Comparison of ENCODE assay signal across 20 cellular contexts in genomic region chr12:22160396-22161003, GRCh38.
DNase-seq lines count a peak whose midpoint lies in the region; ATAC-seq and TF ChIP-seq lines count a peak whose summit lies in the region.
"Had no signal": no experiment of that assay in that cellular context is flagged by ENCODE, and none has a peak within 500 bp of the region (broad histone marks: within the 10 kb centered on the region; RNA-seq: fewer than 3 reads in every experiment).

No MANE protein-coding gene starts in this region.

- no peak overlapping the region for H3K9ac ChIP-seq in mammary epithelial cell (ENCODE audit: insufficient read depth, low read length)
- H3K9ac ChIP-seq: parathyroid adenoma had no signal

- H3K36me3 Mint-ChIP-seq in T-cell: no peaks in the 10 kb centered on the region
- H3K36me3 Mint-ChIP-seq in activated naive CD8-positive, alpha-beta T cell treated with anti-CD3 and anti-CD28 coated beads for 36 hours: no peaks in the 10 kb centered on the region

- peak overlapping the region; percentile 80 to 90 for H3K27ac Mint-ChIP-seq in T-cell
- peak overlapping the region; percentile 67 for H3K27ac Mint-ChIP-seq in activated naive CD8-positive, alpha-beta T cell treated with anti-CD3 and anti-CD28 coated beads for 36 hours
- peak overlapping the region; percentile 16 to 95 for H3K27ac Mint-ChIP-seq in stimulated activated naive CD8-positive, alpha-beta T cell treated with anti-CD3 and anti-CD28 coated beads, Interleukin-15, amount 100 ng/mL, for 72 hours
- H3K27ac Mint-ChIP-seq: endodermal cell had no signal

- H3K4me3 Mint-ChIP-seq in T-cell: peak overlapping the region in 1 of 3 donors; percentile 49
- no peak overlapping the region for H3K4me3 Mint-ChIP-seq in activated naive CD8-positive, alpha-beta T cell treated with anti-CD3 and anti-CD28 coated beads for 36 hours
- peak overlapping the region; percentile 5 to 26 for H3K4me3 Mint-ChIP-seq in stimulated activated naive CD8-positive, alpha-beta T cell treated with anti-CD3 and anti-CD28 coated beads, Interleukin-15, amount 100 ng/mL, for 72 hours
- H3K4me3 Mint-ChIP-seq: endodermal cell had no signal

- intact Hi-C loops in mammary epithelial cell (cut with micrococcal nuclease): no loop called here
- intact Hi-C loops in breast epithelium (cut with DNase I; ENCODE audit: low total_unique reads): no loop called here

- TF ChIP-seq POLR2A in breast epithelium (IDR thresholded peaks at IDR 0.05): no peak

- no peaks in the 10 kb centered on the region for H3K27me3 ChIP-seq in mammary epithelial cell (ENCODE audit: insufficient read depth, low read length)
- no peaks in the 10 kb centered on the region for H3K27me3 ChIP-seq in breast epithelium
- H3K27me3 ChIP-seq: uterus had no signal

- H3K4me1 Mint-ChIP-seq in T-cell: peaks cover 51 to 65% (median 61%) of the 10 kb centered on the region in 3 donors
- peaks cover 32% of the 10 kb centered on the region for H3K4me1 Mint-ChIP-seq in activated naive CD8-positive, alpha-beta T cell treated with anti-CD3 and anti-CD28 coated beads for 36 hours
- H3K4me1 Mint-ChIP-seq in stimulated activated naive CD8-positive, alpha-beta T cell treated with anti-CD3 and anti-CD28 coated beads, Interleukin-15, amount 100 ng/mL, for 72 hours: peaks cover 35% of the 10 kb centered on the region
- H3K4me1 Mint-ChIP-seq: endodermal cell had no signal

- no peaks in the 10 kb centered on the region for H3K27me3 Mint-ChIP-seq in T-cell
- H3K27me3 Mint-ChIP-seq in activated naive CD8-positive, alpha-beta T cell treated with anti-CD3 and anti-CD28 coated beads for 36 hours: no peaks in the 10 kb centered on the region
- no peaks in the 10 kb centered on the region for H3K27me3 Mint-ChIP-seq in stimulated activated naive CD8-positive, alpha-beta T cell treated with anti-CD3 and anti-CD28 coated beads, Interleukin-15, amount 100 ng/mL, for 72 hours

- H3K9me3 Mint-ChIP-seq in T-cell: no peaks in the 10 kb centered on the region
- peaks cover 4% of the 10 kb centered on the region for H3K9me3 Mint-ChIP-seq in activated naive CD8-positive, alpha-beta T cell treated with anti-CD3 and anti-CD28 coated beads for 36 hours
- no peaks in the 10 kb centered on the region for H3K9me3 Mint-ChIP-seq in stimulated activated naive CD8-positive, alpha-beta T cell treated with anti-CD3 and anti-CD28 coated beads, Interleukin-15, amount 100 ng/mL, for 72 hours

- BruUV-seq in mammary epithelial cell (replicated peaks; lab: Mats Ljungman, UMichigan): no TSS peak

- no peaks in the 10 kb centered on the region for H3K79me2 ChIP-seq in mammary epithelial cell (ENCODE audit: insufficient read depth, low read length)
- H3K79me2 ChIP-seq: parathyroid adenoma had no signal

- POLR2A ChIA-PET in T-cell (lab: Charles Lee): no interaction called here

- in situ Hi-C loops in mammary epithelial cell (cut with MboI; ENCODE audit: low sequenced_read_pairs in 2 of 2): loop anchor here in 1 of 2 donors (10.0 kb wide), 1 partner anchor 56 kb away; no protein-coding TSS in a partner anchor

- DNase-seq in mammary epithelial cell (no peak), breast epithelium (ENCODE audit: low spot score in 2 of 2) (no peak), T-cell (no peak), occipital lobe (lab: John Stamatoyannopoulos, UW) (no peak)
- peak; percentile 2 for DNase-seq in activated naive CD8-positive, alpha-beta T cell treated with anti-CD3 and anti-CD28 coated beads for 36 hours
- DNase-seq in stimulated activated naive CD8-positive, alpha-beta T cell treated with anti-CD3 and anti-CD28 coated beads, Interleukin-15, amount 100 ng/mL, for 72 hours: no peak
- no peak for DNase-seq in stimulated activated CD4-positive, alpha-beta T cell treated with anti-CD3 and anti-CD28 coated beads, Interleukin-4, amount 100 ng/mL, for 4 hours
- DNase-seq: activated CD4-positive, CD25-positive, alpha-beta regulatory T cell treated with anti-CD3 and anti-CD28 coated beads, Interleukin-2, amount 50 U/mL, for 72 hours; cerebellar nuclear complex; endodermal cell; head of caudate nucleus; left ventricle myocardium superior; NCI-H1417; NCI-H2171; NCI-H69; SHP77 treated with DMSO at 0.1 percent for 48 hours; uterus had no signal

- H3K36me3 ChIP-seq in mammary epithelial cell (ENCODE audit: insufficient read depth, low read length): no peaks in the 10 kb centered on the region
- H3K36me3 ChIP-seq in breast epithelium: no peaks in the 10 kb centered on the region
- H3K36me3 ChIP-seq: uterus had no signal

- TF ChIP-seq CTCF in mammary epithelial cell (conservative IDR thresholded peaks at IDR 0.05 in 1 of 2, IDR thresholded peaks at IDR 0.05 in 1 of 2; ENCODE audit: extremely low read depth in 1 of 2, insufficient read depth in 1 of 2, low read depth in 1 of 2, low read length in 2 of 2) (no peak), breast epithelium (IDR thresholded peaks at IDR 0.05) (no peak)

- H3K9me3 ChIP-seq in mammary epithelial cell (replicated peaks; ENCODE audit: insufficient read depth, low read length): no peaks in the 10 kb centered on the region
- no peaks in the 10 kb centered on the region for H3K9me3 ChIP-seq in breast epithelium
- H3K9me3 ChIP-seq: uterus had no signal

- dilution Hi-C loops in mammary epithelial cell (cut with HindIII; ENCODE audit: low sequenced_read_pairs): no loop called here

- no peak overlapping the region for H3K27ac ChIP-seq in mammary epithelial cell (ENCODE audit: insufficient read depth, low read depth, low read length)
- no peak overlapping the region for H3K27ac ChIP-seq in breast epithelium
- H3K27ac ChIP-seq: parathyroid adenoma, uterus had no signal

- no peaks in the 10 kb centered on the region for H3K4me1 ChIP-seq in mammary epithelial cell (ENCODE audit: insufficient read depth, low read length)
- H3K4me1 ChIP-seq in breast epithelium: no peaks in the 10 kb centered on the region
- H3K4me1 ChIP-seq: parathyroid adenoma, uterus had no signal

- H4K20me1 ChIP-seq in mammary epithelial cell (ENCODE audit: insufficient read depth, low read length): no peaks in the 10 kb centered on the region

- peak; percentile 55 to 67 (median 66) for ATAC-seq in T-cell (replicated peaks in 1 of 4)
- ATAC-seq in stimulated activated naive CD8-positive, alpha-beta T cell treated with anti-CD3 and anti-CD28 coated beads, Interleukin-15, amount 100 ng/mL, for 72 hours: peak; percentile 48
- no peak for ATAC-seq in GM19328 (IDR thresholded peaks at IDR 0.05; ENCODE audit: unreplicated experiment)
- ATAC-seq: HCT116, left ventricle myocardium superior had no signal

- H3K4me3 ChIP-seq in mammary epithelial cell (replicated peaks in 1 of 3; ENCODE audit: insufficient read depth in 1 of 3, low read depth in 2 of 3, low read length in 3 of 3): no peak overlapping the region
- no peak overlapping the region for H3K4me3 ChIP-seq in breast epithelium
- H3K4me3 ChIP-seq: uterus had no signal

- 31% methylated on average over 5 of the region's 5 CpGs for WGBS in mammary epithelial cell (ENCODE audit: low coverage, missing lambda C conversion rate)

- CTCF ChIA-PET in mammary epithelial cell (lab: Charles Lee; ENCODE audit: low non-redundant PET): no interaction called here
- CTCF ChIA-PET in T-cell (lab: Charles Lee): interaction anchor here in 1 of 2 donors (0.7 kb wide), 1 partner anchor 39 kb away, joined by 3 read pairs; no protein-coding TSS in a partner anchor

- no peak overlapping the region for H3K4me2 ChIP-seq in mammary epithelial cell (ENCODE audit: insufficient read depth, low read depth, low read length)

- peak overlapping the region; percentile 23 for H2AFZ ChIP-seq in mammary epithelial cell (ENCODE audit: low read depth, low read length)
- H2AFZ ChIP-seq: parathyroid adenoma had no signal
